Comparison of ENCODE assay signal across 8 cellular contexts in the genomic region with DNA sequence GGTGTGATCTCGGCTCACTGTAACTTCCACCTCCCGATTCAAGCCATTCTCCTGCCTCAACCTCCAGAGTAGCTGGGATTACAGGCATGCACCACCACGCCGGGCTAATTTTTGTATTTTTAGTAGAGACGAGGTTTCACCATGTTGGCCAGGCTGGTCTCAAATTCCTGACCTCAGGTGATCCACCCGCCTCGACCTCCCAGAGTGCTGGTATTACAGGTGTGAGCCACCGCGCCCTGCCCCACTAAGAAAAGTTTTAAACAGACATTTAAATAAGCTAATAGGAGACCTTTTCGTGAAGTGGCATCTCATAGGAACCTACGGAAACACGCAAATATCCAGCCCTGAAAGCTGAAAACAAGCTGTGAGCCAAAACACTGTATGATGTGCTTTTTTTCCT. TPM values are rescaled to one million over a fixed set of nuclear protein-coding genes. Genes with fewer than 3 reads are reported as not detected.
DNase-seq lines count a peak whose midpoint lies in the region; ATAC-seq, FAIRE-seq and TF ChIP-seq lines count a peak whose summit lies in the region.
"Not testable (repeated sequence)": the region's sequence is repeated elsewhere in the genome, so short reads cannot be mapped to it uniquely, and the experiment has no call there.

No MANE protein-coding gene starts in this region.

- TF ChIP-seq POLR2A in HCT116 (IDR thresholded peaks at IDR 0.05; ENCODE audit: borderline replicate concordance, extremely low read depth, insufficient read depth, insufficient read length); vagina (IDR thresholded peaks at IDR 0.05): not testable (repeated sequence)

- H3K9ac ChIP-seq in HCT116 (ENCODE audit: low read length); astrocyte (ENCODE audit: low read length); endodermal cell (ENCODE audit: extremely low read depth, low read length, poor library complexity, severe bottlenecking); neural progenitor cell: not testable (repeated sequence)
- H3K9ac ChIP-seq in mesenchymal stem cell (ENCODE audit: low read length), result peak overlapping the region; percentile 56

- not testable (repeated sequence) for H3K79me2 ChIP-seq in ACC112 (ENCODE audit: control insufficient read depth, insufficient read depth, low read length, unreplicated experiment); HCT116 (ENCODE audit: insufficient read depth, low read length); astrocyte (ENCODE audit: insufficient read depth, low read length)
- H3K79me2 ChIP-seq in PC-9 (ENCODE audit: low read depth), result peaks cover 13% of the 10 kb centered on the region
- H3K79me2 ChIP-seq in neural progenitor cell (ENCODE audit: low read depth), result peaks cover 21% of the 10 kb centered on the region

- H3K36me3 Mint-ChIP-seq in astrocyte (ENCODE audit: low read depth, unreplicated experiment); endodermal cell (ENCODE audit: low read depth); neural progenitor cell: not testable (repeated sequence)

- H3K79me1 ChIP-seq in mesenchymal stem cell (replicated peaks; ENCODE audit: low read length, poor library complexity, severe bottlenecking), result peaks cover 25% of the 10 kb centered on the region

- H4K91ac ChIP-seq in mesenchymal stem cell (ENCODE audit: low read length), result not testable (repeated sequence)

- not testable (repeated sequence) for H3K23ac ChIP-seq in mesenchymal stem cell (ENCODE audit: low read length in 2 of 2)

- H3K4me1 Mint-ChIP-seq in astrocyte (ENCODE audit: low read depth, unreplicated experiment) (peaks cover 32% of the 10 kb centered on the region), endodermal cell (peaks cover 28% of the 10 kb centered on the region), neural progenitor cell (peaks cover 52% of the 10 kb centered on the region)

- not testable (repeated sequence) for H3K9me2 ChIP-seq in HCT116 (ENCODE audit: insufficient read depth); PC-9 (ENCODE audit: insufficient read depth)

- not testable (repeated sequence) for H4K8ac ChIP-seq in mesenchymal stem cell (ENCODE audit: low read length)

- POLR2A ChIA-PET in HCT116 (lab: Charles Lee); PC-9 (lab: Charles Lee; ENCODE audit: unreplicated experiment): not testable (repeated sequence)

- H3K27ac Mint-ChIP-seq in astrocyte (ENCODE audit: unreplicated experiment), result peak overlapping the region; percentile 89
- H3K27ac Mint-ChIP-seq in endodermal cell, result not testable (repeated sequence)
- H3K27ac Mint-ChIP-seq in neural progenitor cell, result peak overlapping the region; percentile 95

- H3K9me3 ChIP-seq in HCT116 (ENCODE audit: control insufficient read depth in 1 of 2, insufficient read depth in 1 of 2, low read depth in 1 of 2, low read length in 2 of 2); PC-9 (ENCODE audit: insufficient read depth, low read depth); astrocyte (ENCODE audit: insufficient read depth, low read depth, low read length); endodermal cell (ENCODE audit: control insufficient read depth, low read length); mesenchymal stem cell (ENCODE audit: control insufficient read depth, low read length); neural progenitor cell (ENCODE audit: low read depth); vagina: not testable (repeated sequence)

- not testable (repeated sequence) for H3K27me3 ChIP-seq in ACC112 (ENCODE audit: insufficient read depth, low read length); HCT116 (ENCODE audit: insufficient read depth, low read length); PC-9 (ENCODE audit: insufficient read depth, low read depth); astrocyte (ENCODE audit: insufficient read depth, low read length); endodermal cell (ENCODE audit: control insufficient read depth, insufficient read depth, low read length, poor library complexity, severe bottlenecking); mesenchymal stem cell (ENCODE audit: control insufficient read depth in 1 of 2, insufficient read depth in 1 of 2, low read length in 2 of 2); neural progenitor cell; vagina

- H3K27me3 Mint-ChIP-seq in astrocyte (ENCODE audit: low read depth, unreplicated experiment); endodermal cell (ENCODE audit: insufficient read depth); neural progenitor cell (ENCODE audit: insufficient read depth, low read depth): not testable (repeated sequence)

- not testable (repeated sequence) for H2AFZ ChIP-seq in ACC112 (ENCODE audit: low read length, unreplicated experiment); HCT116 (ENCODE audit: low read depth, low read length, poor library complexity, severe bottlenecking); PC-9; astrocyte (ENCODE audit: low read depth, low read length); mesenchymal stem cell (ENCODE audit: low read depth, low read length); neural progenitor cell (replicated peaks)

- H2BK5ac ChIP-seq in mesenchymal stem cell (ENCODE audit: low read depth, low read length, poor library complexity, severe bottlenecking), result not testable (repeated sequence)

- H2AK5ac ChIP-seq in mesenchymal stem cell (ENCODE audit: low read length, severe bottlenecking), result not testable (repeated sequence)

- H3K4me3 ChIP-seq in ACC112 (ENCODE audit: low read depth, low read length); PC-9; astrocyte (ENCODE audit: insufficient read depth, low read depth, low read length); endodermal cell (ENCODE audit: low read length); neural progenitor cell; vagina: not testable (repeated sequence)
- H3K4me3 ChIP-seq in HCT116 (replicated peaks in 1 of 2; ENCODE audit: low read depth in 1 of 2, low read length in 2 of 2), result 0 out of 4 replicates have a peak overlapping the region, but pooled peaks of 1 of the 2 experiments have one; percentile 1
- H3K4me3 ChIP-seq in mesenchymal stem cell (ENCODE audit: insufficient read depth in 1 of 2, low read depth in 1 of 2, low read length in 2 of 2), result peak overlapping the region in 1 of 2 experiments; percentile 14

- not testable (repeated sequence) for H2BK120ac ChIP-seq in mesenchymal stem cell (ENCODE audit: low read depth, low read length)

- H3K14ac ChIP-seq in mesenchymal stem cell (ENCODE audit: low read length in 2 of 2), result not testable (repeated sequence)

- H3K4ac ChIP-seq in mesenchymal stem cell (ENCODE audit: low read depth in 1 of 2, low read length in 2 of 2), result not testable (repeated sequence)

- not testable (repeated sequence) for ATAC-seq in HCT116

- intact Hi-C loops in HCT116 (cut with micrococcal nuclease); vagina (cut with DNase I): not testable (repeated sequence)
- intact Hi-C loops in PC-9 (cut with micrococcal nuclease; ENCODE audit: unreplicated experiment), result loop anchor here (1.0 to 2.0 kb wide), 2 partner anchors 27 to 50 kb away; no protein-coding TSS in a partner anchor

- not testable (repeated sequence) for TF ChIP-seq CTCF in HCT116 (IDR thresholded peaks at IDR 0.05 in 2 of 3, conservative IDR thresholded peaks at IDR 0.05 in 1 of 3; ENCODE audit: borderline replicate concordance in 1 of 3, insufficient read depth in 1 of 3, low read depth in 2 of 3, low read length in 2 of 3); PC-9 (conservative IDR thresholded peaks at IDR 0.05); astrocyte (IDR thresholded peaks at IDR 0.05; ENCODE audit: insufficient read depth, low read depth, low read length); endodermal cell (conservative IDR thresholded peaks at IDR 0.05); neural progenitor cell (IDR thresholded peaks at IDR 0.05); vagina (IDR thresholded peaks at IDR 0.05)

- TF ChIP-seq RAD21 in HCT116 (IDR thresholded peaks at IDR 0.05; ENCODE audit: low read depth), result not testable (repeated sequence)

- not testable (repeated sequence) for H3K4me1 ChIP-seq in ACC112 (ENCODE audit: control insufficient read depth, insufficient read depth, low read length, unreplicated experiment); endodermal cell (ENCODE audit: control insufficient read depth, insufficient read depth, low read length); vagina
- peaks cover 7 to 28% of the 10 kb centered on the region in 2 experiments for H3K4me1 ChIP-seq in HCT116 (ENCODE audit: control insufficient read depth in 1 of 2, insufficient read depth in 2 of 2, low read length in 2 of 2)
- H3K4me1 ChIP-seq in PC-9 (replicated peaks; ENCODE audit: insufficient read depth), result peaks cover 32% of the 10 kb centered on the region
- H3K4me1 ChIP-seq in astrocyte (ENCODE audit: insufficient read depth, low read length), result peaks cover 33% of the 10 kb centered on the region
- peaks cover 35% of the 10 kb centered on the region for H3K4me1 ChIP-seq in mesenchymal stem cell (ENCODE audit: control insufficient read depth, insufficient read depth, low read depth, low read length)
- H3K4me1 ChIP-seq in neural progenitor cell, result peaks cover 35% of the 10 kb centered on the region

- RAD21 ChIA-PET in HCT116 (lab: Charles Lee; ENCODE audit: low non-redundant PET in 1 of 2, low total read pairs in 2 of 2, uncharacterized antibody in 2 of 2, unreplicated experiment in 2 of 2), result interaction anchor here in 1 of 2 experiments (0.7 kb wide), 1 partner anchor 12 kb away, joined by 6 read pairs; no protein-coding TSS in a partner anchor

- H3K27ac ChIP-seq in ACC112 (ENCODE audit: low read depth, low read length), result peak overlapping the region; percentile 37; the same call in 1 of the 2 replicates
- peak overlapping the region; percentile 30; the same call in 1 of the 2 replicates for H3K27ac ChIP-seq in HCT116 (ENCODE audit: low read depth, low read length)
- H3K27ac ChIP-seq in PC-9, result peak overlapping the region; percentile 81
- H3K27ac ChIP-seq in astrocyte (ENCODE audit: low read depth, low read length), result peak overlapping the region; percentile 35
- peak overlapping the region; percentile 53 for H3K27ac ChIP-seq in endodermal cell (ENCODE audit: low read depth, low read length)
- H3K27ac ChIP-seq in mesenchymal stem cell (ENCODE audit: low read length, poor library complexity, severe bottlenecking), result peak overlapping the region; percentile 80
- H3K27ac ChIP-seq in neural progenitor cell, result not testable (repeated sequence)
- H3K27ac ChIP-seq in vagina, result peak overlapping the region; percentile 48

- BruUV-seq in HCT116 (replicated peaks; lab: Mats Ljungman, UMichigan); PC-9 (replicated peaks; lab: Mats Ljungman, UMichigan): not testable (repeated sequence)

- H3K9me3 Mint-ChIP-seq in astrocyte (ENCODE audit: unreplicated experiment); endodermal cell; neural progenitor cell: not testable (repeated sequence)

- not testable (repeated sequence) for H2BK12ac ChIP-seq in mesenchymal stem cell (ENCODE audit: low read length in 2 of 2)

- 90 to 91% methylated on average over 12 of the region's 12 CpGs for WGBS in endodermal cell (ENCODE audit: insufficient coverage in 1 of 2, insufficient read length in 1 of 2), 2 experiments
- 93% methylated on average over 12 of the region's 12 CpGs for WGBS in mesenchymal stem cell

- CTCF ChIA-PET in HCT116 (lab: Charles Lee), result interaction anchor here (0.7 kb wide), 1 partner anchor 38 kb away, joined by 3 read pairs; no protein-coding TSS in a partner anchor
- CTCF ChIA-PET in PC-9 (lab: Charles Lee), result interaction anchor here (0.6 kb wide), 2 partner anchors 12 to 97 kb away, joined by 4 to 9 read pairs; no protein-coding TSS in a partner anchor

- not testable (repeated sequence) for FAIRE-seq in astrocyte (lab: Jason Lieb, UNC)

- H3K18ac ChIP-seq in mesenchymal stem cell (ENCODE audit: low read depth in 1 of 2, low read length in 2 of 2), result not testable (repeated sequence)

- peak overlapping the region; percentile 54 for H3K4me2 ChIP-seq in HCT116 (ENCODE audit: low read length)
- peak overlapping the region; percentile 50 for H3K4me2 ChIP-seq in PC-9
- H3K4me2 ChIP-seq in astrocyte (ENCODE audit: low read length), result peak overlapping the region; percentile 70
- not testable (repeated sequence) for H3K4me2 ChIP-seq in mesenchymal stem cell (ENCODE audit: low read length, poor library complexity, severe bottlenecking); neural progenitor cell

- H3K36me3 ChIP-seq in ACC112 (ENCODE audit: insufficient read depth, low read length); HCT116 (ENCODE audit: control insufficient read depth in 1 of 2, insufficient read depth in 2 of 2, low read length in 2 of 2); PC-9 (ENCODE audit: low read depth); astrocyte (ENCODE audit: insufficient read depth, low read length); endodermal cell (ENCODE audit: control insufficient read depth, insufficient read depth, low read length); mesenchymal stem cell (ENCODE audit: control insufficient read depth in 1 of 2, insufficient read depth in 2 of 2, low read depth in 1 of 2, low read length in 2 of 2); neural progenitor cell; vagina: not testable (repeated sequence)

- not testable (repeated sequence) for H2BK15ac ChIP-seq in mesenchymal stem cell (ENCODE audit: low read depth, poor library complexity, severe bottlenecking)

- not testable (repeated sequence) for H4K20me1 ChIP-seq in HCT116 (ENCODE audit: insufficient read depth); PC-9 (ENCODE audit: insufficient read depth); astrocyte (ENCODE audit: insufficient read depth, low read length); neural progenitor cell (ENCODE audit: low read depth)

- not testable (repeated sequence) for DNase-seq in HCT116 (ENCODE audit: low read depth, low spot score); PC-9; astrocyte (ENCODE audit: low read depth); endodermal cell; mesenchymal stem cell; neural progenitor cell (ENCODE audit: low spot score); vagina (ENCODE audit: extremely low spot score in 2 of 2)

- H3F3A ChIP-seq in PC-9 (ENCODE audit: insufficient read depth, low read depth) (peaks cover 36% of the 10 kb centered on the region), neural progenitor cell (ENCODE audit: low read depth) (peaks cover 36% of the 10 kb centered on the region)

- H3K4me3 Mint-ChIP-seq in astrocyte (ENCODE audit: unreplicated experiment), result peak overlapping the region; percentile 2
- not testable (repeated sequence) for H3K4me3 Mint-ChIP-seq in endodermal cell, neural progenitor cell

RNA-seq across cellular contexts. Expression of gene CELSR1, which starts 36.2 kb away (rescaled TPM):
- total RNA-seq in HCT116 (2021; ENCODE audit: unreplicated experiment), result 19.6 TPM
- polyA plus RNA-seq in HCT116 (2012), result 21.9 and 26.8 TPM in 2 replicates
- 37.6 and 55.4 TPM in 2 replicates for total RNA-seq in PC-9 (2021)
- total RNA-seq in astrocyte, result 27.6 and 38.5 TPM in 2 replicates
- 10 to 100 TPM; 24.4 to 34.1 TPM for total RNA-seq in endodermal cell
- 27.1 TPM for polyA plus RNA-seq in endodermal cell (2013, experiment 1 of 2)
- polyA plus RNA-seq in endodermal cell (2013, experiment 2 of 2), result 27.1 TPM
- polyA plus RNA-seq in mesenchymal stem cell (2013, experiment 1 of 2), result 0.14 TPM
- polyA plus RNA-seq in mesenchymal stem cell (2013, experiment 2 of 2), result 0.11 TPM
- total RNA-seq in neural progenitor cell (ENCODE audit: low replicate concordance), result 12.3 and 18.0 TPM in 2 replicates
- total RNA-seq in vagina, result 32.9 TPM
